Comparison of ENCODE assay signal across 26 cellular contexts in genomic region chr2:66897676-66898280, GRCh38.
DNase-seq lines count a peak whose midpoint lies in the region; ATAC-seq and TF ChIP-seq lines count a peak whose summit lies in the region.
"Had no signal": no experiment of that assay in that cellular context is flagged by ENCODE, and none has a peak within 500 bp of the region (broad histone marks: within the 10 kb centered on the region; RNA-seq: fewer than 3 reads in every experiment).

No MANE protein-coding gene starts in this region.

- no peak for TF ChIP-seq RAD21 in SK-N-SH (IDR thresholded peaks at IDR 0.05; ENCODE audit: low read length)

- no peaks in the 10 kb centered on the region for H3F3A ChIP-seq in SK-N-SH (replicated peaks; ENCODE audit: insufficient read depth)

- peak overlapping the region; percentile 29; the same call in 1 of the 2 replicates for H3K9ac ChIP-seq in SK-N-SH
- H3K9ac ChIP-seq: BLaER1 had no signal

- H3K9me2 ChIP-seq in SK-N-SH, result no peaks in the 10 kb centered on the region

- H3K36me3 Mint-ChIP-seq in nephron (ENCODE audit: low read depth) (no peaks in the 10 kb centered on the region), endothelial cell (ENCODE audit: low read depth, unreplicated experiment) (no peaks in the 10 kb centered on the region)
- H3K36me3 Mint-ChIP-seq: activated naive CD4-positive, alpha-beta T cell treated with anti-CD3 and anti-CD28 coated beads, Interleukin-2, amount 10 ng/mL, durations not matched to agents 7 days and 5 days; WTC11 had no signal

- H3K27ac ChIP-seq in SK-N-SH (ENCODE audit: low read depth in 2 of 2, low read length in 1 of 2), result peak overlapping the region; percentile 68 to 84
- H3K27ac ChIP-seq: A549, BLaER1, HL-60, psoas muscle had no signal

- H3K9me3 ChIP-seq in SK-N-SH, result no peaks in the 10 kb centered on the region
- H3K9me3 ChIP-seq: A549, BLaER1, psoas muscle had no signal

- H2AFZ ChIP-seq in SK-N-SH (ENCODE audit: low read depth), result peak overlapping the region; percentile 62; the same call in 1 of the 2 replicates

- POLR2A ChIA-PET in SK-N-SH (lab: Yijun Ruan, JAX), result no interaction called here

- no peak; a peak in 1 of 4 replicates for TF ChIP-seq EP300 in SK-N-SH (IDR thresholded peaks at IDR 0.05; ENCODE audit: borderline replicate concordance in 1 of 2, low read depth in 1 of 2, low read length in 1 of 2)

- no peak for TF ChIP-seq CTCF in AG10803 (conservative IDR thresholded peaks at IDR 0.05; ENCODE audit: low read length)
- TF ChIP-seq CTCF in SK-N-SH (IDR thresholded peaks at IDR 0.05), result no peak
- TF ChIP-seq CTCF in fibroblast of pulmonary artery (IDR thresholded peaks at IDR 0.05; ENCODE audit: low read length, missing control alignments), result no peak
- TF ChIP-seq CTCF in nephron (IDR thresholded peaks at IDR 0.05; ENCODE audit: unreplicated experiment in 3 of 3), result no peak
- TF ChIP-seq CTCF in endothelial cell (IDR thresholded peaks at IDR 0.05; ENCODE audit: unreplicated experiment), result no peak

- H3K36me3 ChIP-seq in SK-N-SH (replicated peaks in 1 of 2; ENCODE audit: control insufficient read depth in 1 of 2, insufficient read depth in 2 of 2, low read length in 1 of 2), result no peaks in the 10 kb centered on the region
- H3K36me3 ChIP-seq: BLaER1 had no signal

- no peaks in the 10 kb centered on the region for H4K20me1 ChIP-seq in SK-N-SH (ENCODE audit: insufficient read depth)
- H4K20me1 ChIP-seq: BLaER1 had no signal

- H3K27ac Mint-ChIP-seq in nephron, result peak overlapping the region; percentile 92 to 99 (median 98)
- H3K27ac Mint-ChIP-seq in endothelial cell (ENCODE audit: unreplicated experiment), result no peak overlapping the region
- H3K27ac Mint-ChIP-seq: activated naive CD4-positive, alpha-beta T cell treated with anti-CD3 and anti-CD28 coated beads, Interleukin-2, amount 10 ng/mL, durations not matched to agents 7 days and 5 days; activated T-helper 1 cell treated with anti-CD3 and anti-CD28 coated beads, Interleukin-12 subunit alpha, Interleukin-12 subunit beta, Interleukin-2, Interleukin-4 antibody, amounts not matched to agents 30 ng/mL and 10 ng/mL and 1 ng/mL, durations not matched to agents 14 hours and 24 hours and 36 hours; H9; WTC11 had no signal

- H3K9me3 Mint-ChIP-seq in nephron, result no peaks in the 10 kb centered on the region
- H3K9me3 Mint-ChIP-seq in endothelial cell (ENCODE audit: unreplicated experiment), result no peaks in the 10 kb centered on the region
- H3K9me3 Mint-ChIP-seq: activated T-helper 1 cell treated with anti-CD3 and anti-CD28 coated beads, Interleukin-12 subunit alpha, Interleukin-12 subunit beta, Interleukin-2, Interleukin-4 antibody, amounts not matched to agents 30 ng/mL and 10 ng/mL and 1 ng/mL, durations not matched to agents 14 hours and 24 hours and 36 hours; H9; WTC11 had no signal

- peak overlapping the region; percentile 6; the same call in 1 of the 2 replicates for H3K4me2 ChIP-seq in SK-N-SH
- H3K4me2 ChIP-seq: A549, BLaER1 had no signal

- H3K79me2 ChIP-seq in SK-N-SH (ENCODE audit: insufficient read depth), result no peaks in the 10 kb centered on the region

- H3K4me3 ChIP-seq in AG10803 (ENCODE audit: low read length) (no peak overlapping the region), SK-N-SH (ENCODE audit: low read depth in 2 of 2, low read length in 1 of 2) (no peak overlapping the region), fibroblast of pulmonary artery (replicated peaks; ENCODE audit: low read depth, low read length) (no peak overlapping the region)
- H3K4me3 ChIP-seq: A549, BLaER1, lung, psoas muscle had no signal

- no peak for ATAC-seq in GM18520 (IDR thresholded peaks at IDR 0.05; ENCODE audit: unreplicated experiment)
- ATAC-seq: A549 had no signal

- peaks cover 6 to 18% of the 10 kb centered on the region in 2 experiments; a peak in 3 of 4 replicates for H3K4me1 ChIP-seq in SK-N-SH (ENCODE audit: control insufficient read depth in 1 of 2, insufficient read depth in 2 of 2, low read depth in 1 of 2, low read length in 1 of 2)
- H3K4me1 ChIP-seq: A549, BLaER1 had no signal

- peak; percentile 45 for DNase-seq in AG10803 (ENCODE audit: low read depth)
- DNase-seq in SK-N-SH, result no peak
- DNase-seq in fibroblast of pulmonary artery (ENCODE audit: low read depth), result peak; percentile 30
- DNase-seq in KBM-7, result no peak
- DNase-seq in endothelial cell (ENCODE audit: low spot score), result no peak
- DNase-seq in DMS53 treated with DMSO at 0.1 percent for 48 hours (lab: John Stamatoyannopoulos, UW; ENCODE audit: unreplicated experiment), result no peak
- DNase-seq: activated naive CD4-positive, alpha-beta T cell treated with anti-CD3 and anti-CD28 coated beads, Interleukin-2, amount 10 ng/mL, durations not matched to agents 7 days and 5 days; cortex of kidney; DMS79 treated with DMSO at 0.1 percent for 48 hours; H9; hypothalamus; kidney; NCI-H1092; NCI-H1930; NCI-H748 treated with DMSO at 0.1 percent for 48 hours; psoas muscle; substantia nigra; T-helper 9 cell had no signal

- H3K27me3 Mint-ChIP-seq in nephron (ENCODE audit: low read depth) (no peaks in the 10 kb centered on the region), endothelial cell (ENCODE audit: unreplicated experiment) (no peaks in the 10 kb centered on the region)
- H3K27me3 Mint-ChIP-seq: activated naive CD4-positive, alpha-beta T cell treated with anti-CD3 and anti-CD28 coated beads, Interleukin-2, amount 10 ng/mL, durations not matched to agents 7 days and 5 days had no signal

- WGBS in SK-N-SH (ENCODE audit: low lambda C conversion rate), result 15% methylated on average over 2 of the region's 2 CpGs

- CTCF ChIA-PET in SK-N-SH (lab: Yijun Ruan, JAX), result no interaction called here

- H3K4me3 Mint-ChIP-seq in nephron (no peak overlapping the region), endothelial cell (ENCODE audit: unreplicated experiment) (no peak overlapping the region)
- H3K4me3 Mint-ChIP-seq: activated naive CD4-positive, alpha-beta T cell treated with anti-CD3 and anti-CD28 coated beads, Interleukin-2, amount 10 ng/mL, durations not matched to agents 7 days and 5 days; activated T-helper 1 cell treated with anti-CD3 and anti-CD28 coated beads, Interleukin-12 subunit alpha, Interleukin-12 subunit beta, Interleukin-2, Interleukin-4 antibody, amounts not matched to agents 30 ng/mL and 10 ng/mL and 1 ng/mL, durations not matched to agents 14 hours and 24 hours and 36 hours; H9; WTC11 had no signal

- peaks cover 29% of the 10 kb centered on the region for H3K4me1 Mint-ChIP-seq in nephron
- no peaks in the 10 kb centered on the region for H3K4me1 Mint-ChIP-seq in endothelial cell (ENCODE audit: unreplicated experiment)
- H3K4me1 Mint-ChIP-seq: activated naive CD4-positive, alpha-beta T cell treated with anti-CD3 and anti-CD28 coated beads, Interleukin-2, amount 10 ng/mL, durations not matched to agents 7 days and 5 days had no signal

- in situ Hi-C loops in KBM-7 (cut with MboI; ENCODE audit: low pct_unique_long_range_greater_than_20kb, low sequenced_read_pairs), result no loop called here

- H3K27me3 ChIP-seq in SK-N-SH (ENCODE audit: insufficient read depth), result no peaks in the 10 kb centered on the region
- H3K27me3 ChIP-seq: BLaER1 had no signal

TF ChIP-seq in SK-N-SH, 30 proteins besides CTCF, POLR2A, EP300 and RAD21:
- no peak for TF ChIP-seq REST (IDR thresholded peaks at IDR 0.05; ENCODE audit: low read depth, low read length)
- TF ChIP-seq NFIC (IDR thresholded peaks at IDR 0.05; ENCODE audit: borderline replicate concordance), result peak; percentile 15; the same call in 1 of the 2 replicates

Comparison
In these comparisons a context has a peak if more than half of its experiments do, and no peak if none do; other contexts are left out.
1. DNase-seq: peak in AG10803 (single experiment) and fibroblast of pulmonary artery (single experiment); none in SK-N-SH (single experiment), KBM-7 (single experiment), endothelial cell (single experiment) and DMS53 treated with DMSO at 0.1 percent for 48 hours (single experiment).